ENCODE assay signal across 7 cellular contexts in genomic region chr3:103227651-103228050, GRCh38.
"Had no signal": no experiment of that assay in that cellular context is flagged by ENCODE, and none has a peak within 500 bp of the region (broad histone marks: within the 10 kb centered on the region; RNA-seq: fewer than 3 reads in every experiment).

No MANE protein-coding gene starts in this region.

- H3K27ac Mint-ChIP-seq: IgD-negative memory B cell had no signal

- H3K27me3 Mint-ChIP-seq: IgD-negative memory B cell had no signal

- DNase-seq: IMR-90, KBM-7, KG1 had no signal

- H3K4me1 Mint-ChIP-seq: IgD-negative memory B cell had no signal

- H3K4me3 ChIP-seq: K562 had no signal

- H3K27ac ChIP-seq: HL-60, KMS-11 had no signal

- H3K4me3 Mint-ChIP-seq: IgD-negative memory B cell had no signal

- H3K36me3 Mint-ChIP-seq: IgD-negative memory B cell had no signal
